Comparison of ENCODE assay signal across 8 cellular contexts in the genomic region with DNA sequence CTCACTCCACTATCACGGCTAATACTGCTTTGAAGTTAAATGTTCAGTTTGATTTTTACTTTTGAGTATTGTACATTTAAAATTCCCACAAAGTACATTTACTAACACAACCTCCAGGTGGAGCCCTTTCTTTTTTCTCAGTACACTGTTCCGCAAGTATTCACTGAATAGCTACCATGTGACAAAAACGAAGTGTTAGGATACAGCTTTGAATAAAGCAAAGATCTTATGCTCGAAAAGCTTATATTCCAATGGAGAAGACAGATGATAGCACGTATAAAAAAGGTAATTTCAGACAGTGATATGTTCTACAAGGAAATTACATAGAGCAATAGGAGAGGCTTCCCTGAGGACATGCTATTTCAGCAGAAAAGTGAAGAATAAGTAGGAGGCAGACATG.
DNase-seq lines count a peak whose midpoint lies in the region; ATAC-seq and TF ChIP-seq lines count a peak whose summit lies in the region.

No MANE protein-coding gene starts in this region.

- H3K4me1 ChIP-seq in Panc1 (ENCODE audit: control insufficient read depth, insufficient read depth, low read length) (no peaks in the 10 kb centered on the region), mesenchymal stem cell (ENCODE audit: control insufficient read depth, insufficient read depth, low read depth, low read length) (no peaks in the 10 kb centered on the region)

- H2AFZ ChIP-seq in mesenchymal stem cell (ENCODE audit: low read depth, low read length): no peak overlapping the region

- H2BK120ac ChIP-seq in mesenchymal stem cell (ENCODE audit: low read depth, low read length): no peak overlapping the region

- no peaks in the 10 kb centered on the region for H3K27me3 ChIP-seq in Panc1 (ENCODE audit: control insufficient read depth, insufficient read depth, low read length)
- no peaks in the 10 kb centered on the region for H3K27me3 ChIP-seq in dorsolateral prefrontal cortex
- no peaks in the 10 kb centered on the region for H3K27me3 ChIP-seq in mesenchymal stem cell (ENCODE audit: control insufficient read depth in 1 of 2, insufficient read depth in 1 of 2, low read length in 2 of 2)

- intact Hi-C loops in Panc1 (cut with micrococcal nuclease; ENCODE audit: unreplicated experiment): loop anchor here (1.0 to 5.0 kb wide), 3 partner anchors 148 to 296 kb away; a partner anchor contains a TSS
- intact Hi-C loops in dorsolateral prefrontal cortex (cut with DNase I): loop anchor here (1.0 to 10.0 kb wide), 6 partner anchors 156 to 544 kb away; a partner anchor contains a TSS

- no peaks in the 10 kb centered on the region for H3K79me1 ChIP-seq in mesenchymal stem cell (replicated peaks; ENCODE audit: low read length, poor library complexity, severe bottlenecking)

- no TSS peak for BruUV-seq in Panc1 (replicated peaks; lab: Mats Ljungman, UMichigan)

- no peak overlapping the region for H4K91ac ChIP-seq in mesenchymal stem cell (ENCODE audit: low read length)

- no peak overlapping the region for H2AK5ac ChIP-seq in mesenchymal stem cell (ENCODE audit: low read length, severe bottlenecking)

- no peak overlapping the region for H3K4ac ChIP-seq in mesenchymal stem cell (ENCODE audit: low read depth in 1 of 2, low read length in 2 of 2)

- in situ Hi-C loops in Panc1 (cut with HindIII; ENCODE audit: low pct_unique_long_range_greater_than_20kb, low sequenced_read_pairs): no loop called here

- peak; percentile 74 for DNase-seq in CD1c-positive myeloid dendritic cell (ENCODE audit: extremely low spot score)
- DNase-seq in Jurkat, Clone E6-1 (ENCODE audit: low read depth, low spot score): peak; percentile 51
- DNase-seq in Panc1 (ENCODE audit: low read depth, low spot score): peak; percentile 28
- no peak for DNase-seq in dorsolateral prefrontal cortex
- DNase-seq in mesenchymal stem cell: peak; percentile 66
- no peak for DNase-seq in NK-92 (lab: John Stamatoyannopoulos, UW; ENCODE audit: unreplicated experiment)

- H3K18ac ChIP-seq in mesenchymal stem cell (ENCODE audit: low read depth in 1 of 2, low read length in 2 of 2): no peak overlapping the region

- WGBS in mesenchymal stem cell: 0% methylated on average over 3 of the region's 5 CpGs

- H2BK15ac ChIP-seq in mesenchymal stem cell (ENCODE audit: low read depth, poor library complexity, severe bottlenecking): no peak overlapping the region

- no peak overlapping the region for H3K14ac ChIP-seq in mesenchymal stem cell (ENCODE audit: low read length in 2 of 2)

- H4K8ac ChIP-seq in mesenchymal stem cell (ENCODE audit: low read length): no peak overlapping the region

- H3K4me3 ChIP-seq in Jurkat, Clone E6-1 (ENCODE audit: low read length): no peak overlapping the region
- no peak overlapping the region for H3K4me3 ChIP-seq in Panc1 (ENCODE audit: low read depth in 2 of 2, low read length in 2 of 2)
- peak overlapping the region in 18 of 59 donors; percentile 8 to 54 (median 30) for H3K4me3 ChIP-seq in dorsolateral prefrontal cortex
- no peak overlapping the region for H3K4me3 ChIP-seq in mesenchymal stem cell (ENCODE audit: insufficient read depth in 1 of 2, low read depth in 1 of 2, low read length in 2 of 2)

- no peak overlapping the region for H3K9ac ChIP-seq in mesenchymal stem cell (ENCODE audit: low read length)

- no peak overlapping the region for H3K23ac ChIP-seq in mesenchymal stem cell (ENCODE audit: low read length in 2 of 2)

- H3K9me3 ChIP-seq in Panc1 (ENCODE audit: control insufficient read depth, insufficient read depth, low read depth, low read length) (no peaks in the 10 kb centered on the region), mesenchymal stem cell (ENCODE audit: control insufficient read depth, low read length) (no peaks in the 10 kb centered on the region)

- H2BK5ac ChIP-seq in mesenchymal stem cell (ENCODE audit: low read depth, low read length, poor library complexity, severe bottlenecking): no peak overlapping the region

- H3K36me3 ChIP-seq in Panc1 (ENCODE audit: control insufficient read depth, insufficient read depth, low read length): no peaks in the 10 kb centered on the region
- H3K36me3 ChIP-seq in mesenchymal stem cell (ENCODE audit: control insufficient read depth in 1 of 2, insufficient read depth in 2 of 2, low read depth in 1 of 2, low read length in 2 of 2): no peaks in the 10 kb centered on the region

- no peak overlapping the region for H3K4me2 ChIP-seq in mesenchymal stem cell (ENCODE audit: low read length, poor library complexity, severe bottlenecking)

- ATAC-seq in GM18909 (IDR thresholded peaks at IDR 0.05; ENCODE audit: poor library complexity, unreplicated experiment) (peak; percentile 79), Panc1 (peak; percentile 78), GM19463 (IDR thresholded peaks at IDR 0.05; ENCODE audit: unreplicated experiment) (no peak)

- POLR2A ChIA-PET in Panc1 (lab: Charles Lee): interaction anchor here (0.6 kb wide), 1 partner anchor 297 kb away, joined by 3 read pairs; no protein-coding TSS in a partner anchor

- H3K27ac ChIP-seq in Panc1 (ENCODE audit: low read length): no peak overlapping the region
- no peak overlapping the region for H3K27ac ChIP-seq in dorsolateral prefrontal cortex
- H3K27ac ChIP-seq in mesenchymal stem cell (ENCODE audit: low read length, poor library complexity, severe bottlenecking): no peak overlapping the region

- TF ChIP-seq CTCF in Panc1 (IDR thresholded peaks at IDR 0.05) (peak; percentile 54; the same call in 1 of the 2 replicates), dorsolateral prefrontal cortex (IDR thresholded peaks at IDR 0.05 in 54 of 56, conservative IDR thresholded peaks at IDR 0.05 in 2 of 56; ENCODE audit: low read depth in 1 of 56, partially characterized antibody in 56 of 56) (peak; percentile 71 to 99 (median 87))

- H2BK12ac ChIP-seq in mesenchymal stem cell (ENCODE audit: low read length in 2 of 2): no peak overlapping the region

- CTCF ChIA-PET in Panc1 (lab: Charles Lee): interaction anchor here (0.5 to 1.0 kb wide), 9 partner anchors 8 to 366 kb away, joined by 3 to 8 read pairs (median 4); a partner anchor contains a TSS

Comparison
In these comparisons a context has a peak if more than half of its experiments do, and no peak if none do; other contexts are left out.
1. DNase-seq: peak in CD1c-positive myeloid dendritic cell (single experiment), Jurkat, Clone E6-1 (single experiment), Panc1 (single experiment) and mesenchymal stem cell (single experiment); none in dorsolateral prefrontal cortex (0 of 10) and NK-92 (single experiment).